In the genomic region with DNA sequence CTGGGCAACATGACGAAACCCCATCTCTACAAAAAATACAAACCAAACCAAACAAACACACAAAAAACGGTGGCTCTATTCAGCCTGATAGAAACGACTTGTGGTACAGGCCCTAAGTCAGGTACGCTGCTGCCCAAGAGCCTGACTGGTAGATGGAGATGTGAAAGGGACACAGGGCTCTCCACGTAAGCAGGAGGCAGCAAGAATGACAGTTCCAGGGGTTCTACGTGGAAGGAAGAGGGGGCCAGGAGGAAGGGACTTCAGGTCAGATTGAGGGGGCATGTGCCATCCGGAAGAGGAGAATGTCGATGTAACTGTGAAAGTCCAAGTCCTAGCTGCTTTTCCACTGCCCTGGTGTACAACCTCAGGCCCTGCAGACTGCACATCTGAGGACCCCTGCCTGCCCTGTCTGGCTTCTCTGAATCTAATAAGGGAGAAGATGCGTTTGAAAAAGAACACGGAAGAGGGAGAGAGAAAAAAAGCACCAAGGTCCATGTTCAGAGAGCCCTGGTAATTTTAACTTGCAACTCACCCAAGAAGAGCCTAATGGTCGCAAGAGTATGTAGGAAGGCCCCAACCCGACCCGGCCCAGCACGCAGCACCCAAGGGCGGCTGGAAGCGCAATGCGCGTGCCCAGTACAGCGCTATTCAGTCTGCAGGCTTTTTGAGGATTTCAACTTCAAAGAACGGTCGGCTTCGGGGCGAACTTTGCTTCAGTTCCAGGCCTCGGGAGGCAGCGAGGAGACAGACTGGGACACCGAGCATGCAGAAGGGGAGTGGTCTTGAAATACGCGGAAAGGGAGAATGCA, we compare ENCODE assay signal across 6 cellular contexts. TPM values are rescaled to one million over a fixed set of nuclear protein-coding genes. Genes with fewer than 3 reads are reported as not detected.
A peak's percentile ranks its signal among the peaks of the same experiment; 100 is the strongest.
DNase-seq lines count a peak whose midpoint lies in the region; ATAC-seq and TF ChIP-seq lines count a peak whose summit lies in the region.

No MANE protein-coding gene starts in this region.

- no peaks in the 10 kb centered on the region for H3K9me2 ChIP-seq in OCI-LY1 (ENCODE audit: low read depth, low read length)

- H3K4me2 ChIP-seq in OCI-LY1 (ENCODE audit: low read length) = peak overlapping the region; percentile 95

- ATAC-seq in GM18511 (IDR thresholded peaks at IDR 0.05; ENCODE audit: unreplicated experiment) (peak; percentile 12), HG03342 (IDR thresholded peaks at IDR 0.05; ENCODE audit: unreplicated experiment) (no peak)

- H3K4me3 ChIP-seq in OCI-LY1 (ENCODE audit: low read depth, low read length, poor library complexity, severe bottlenecking) (peak overlapping the region; percentile 83), cardiac muscle cell (peak overlapping the region; percentile 91), thyroid gland (replicated peaks in 1 of 3) (peak overlapping the region; percentile 37 to 93 (median 91))

- H3K4me1 ChIP-seq in OCI-LY1 (ENCODE audit: insufficient read depth, low read length, severe bottlenecking) (peaks cover 51% of the 10 kb centered on the region), cardiac muscle cell (ENCODE audit: low read depth) (peaks cover 19% of the 10 kb centered on the region), thyroid gland (peaks cover 59 to 72% of the 10 kb centered on the region in 2 donors)

- H3K9ac ChIP-seq in OCI-LY1 (ENCODE audit: low read length) = peak overlapping the region; percentile 83

- TF ChIP-seq CTCF in OCI-LY1 (IDR thresholded peaks at IDR 0.05; ENCODE audit: low read length) = no peak
- no peak for TF ChIP-seq CTCF in cardiac muscle cell (IDR thresholded peaks at IDR 0.05; ENCODE audit: low read depth, low read length)
- no peak for TF ChIP-seq CTCF in thyroid gland (IDR thresholded peaks at IDR 0.05)

- no peaks in the 10 kb centered on the region for H4K20me1 ChIP-seq in OCI-LY1 (ENCODE audit: insufficient read depth, low read length)

- intact Hi-C loops in thyroid gland (cut with DNase I) = no loop called here

- TF ChIP-seq POLR2A in thyroid gland (IDR thresholded peaks at IDR 0.05) = no peak

- no peaks in the 10 kb centered on the region for H3F3A ChIP-seq in OCI-LY1 (ENCODE audit: insufficient read depth, low read length)

- DNase-seq in cardiac muscle cell (ENCODE audit: low read depth in 1 of 2, low spot score in 1 of 2) (no peak), thyroid gland (no peak), MV-4-11 (lab: John Stamatoyannopoulos, UW) (no peak)

- H3K27me3 ChIP-seq in OCI-LY1 (ENCODE audit: insufficient read depth, low read length) (no peaks in the 10 kb centered on the region), cardiac muscle cell (no peaks in the 10 kb centered on the region), thyroid gland (no peaks in the 10 kb centered on the region)

- WGBS in thyroid gland, 2 donors = 10 to 11% methylated on average over 28 of the region's 28 CpGs

- H3K36me3 ChIP-seq in OCI-LY1 (ENCODE audit: insufficient read depth, low read length) = peaks cover 5% of the 10 kb centered on the region; the same call in 1 of the 2 replicates
- no peaks in the 10 kb centered on the region for H3K36me3 ChIP-seq in cardiac muscle cell
- H3K36me3 ChIP-seq in thyroid gland = no peaks in the 10 kb centered on the region

- H3K79me2 ChIP-seq in OCI-LY1 (ENCODE audit: insufficient read depth, low read length) = no peaks in the 10 kb centered on the region

- no peaks in the 10 kb centered on the region for H3K9me3 ChIP-seq in OCI-LY1 (ENCODE audit: low read length)
- H3K9me3 ChIP-seq in cardiac muscle cell (ENCODE audit: low read depth) = no peaks in the 10 kb centered on the region
- no peaks in the 10 kb centered on the region for H3K9me3 ChIP-seq in thyroid gland

- no peak overlapping the region for H2AFZ ChIP-seq in OCI-LY1 (ENCODE audit: low read length)

- H3K27ac ChIP-seq in OCI-LY1 (ENCODE audit: low read depth, low read length, poor library complexity, severe bottlenecking) (peak overlapping the region; percentile 85), cardiac muscle cell (peak overlapping the region; percentile 80), thyroid gland (peak overlapping the region; percentile 86 to 90 (median 90))

RNA-seq across cellular contexts. Expression of a gene that starts 0.9 kb away (rescaled TPM):
- total RNA-seq in cardiac muscle cell = 56.6 and 57.4 TPM in 2 replicates
- 55.7 and 70.5 TPM in 2 replicates for polyA plus RNA-seq in cardiac muscle cell
- total RNA-seq in thyroid gland = 10 to 100 TPM; 28.2 to 79.1 (median 41.3) TPM

RNA-seq across cellular contexts. Expression of a gene that starts 3.0 kb away (rescaled TPM):
- total RNA-seq in cardiac muscle cell (42.9 and 71.8 TPM in 2 replicates), thyroid gland (10 to 100 TPM; 26.9 to 55.5 (median 43.2) TPM)
- 96.0 and 132 TPM in 2 replicates for polyA plus RNA-seq in cardiac muscle cell

RNA-seq across cellular contexts. Expression of a gene that starts 6.5 kb away (rescaled TPM):
- total RNA-seq in cardiac muscle cell = 14.9 and 50.5 TPM in 2 replicates
- 14.2 and 30.0 TPM in 2 replicates for polyA plus RNA-seq in cardiac muscle cell
- total RNA-seq in thyroid gland = 10 to 100 TPM in 2 of 4 donors, 1 to 10 TPM in 2; 8.6 to 18.8 (median 12.0) TPM

RNA-seq across cellular contexts. Expression of a gene that starts 11.2 kb away (rescaled TPM):
- total RNA-seq in cardiac muscle cell (61.8 and 98.3 TPM in 2 replicates), thyroid gland (100 to 1,000 TPM; 195 to 277 (median 222) TPM)
- 53.7 and 60.9 TPM in 2 replicates for polyA plus RNA-seq in cardiac muscle cell

RNA-seq across cellular contexts. Expression of a gene that starts 26.2 kb away (rescaled TPM):
- total RNA-seq in cardiac muscle cell (0.25 TPM in 1 of 2 replicates, not detected in the other), thyroid gland (1 to 10 TPM in 1 of 4 donors, not detected in 3; 1.2 TPM)
- polyA plus RNA-seq in cardiac muscle cell = not detected in 2 replicates
